In the genomic region with DNA sequence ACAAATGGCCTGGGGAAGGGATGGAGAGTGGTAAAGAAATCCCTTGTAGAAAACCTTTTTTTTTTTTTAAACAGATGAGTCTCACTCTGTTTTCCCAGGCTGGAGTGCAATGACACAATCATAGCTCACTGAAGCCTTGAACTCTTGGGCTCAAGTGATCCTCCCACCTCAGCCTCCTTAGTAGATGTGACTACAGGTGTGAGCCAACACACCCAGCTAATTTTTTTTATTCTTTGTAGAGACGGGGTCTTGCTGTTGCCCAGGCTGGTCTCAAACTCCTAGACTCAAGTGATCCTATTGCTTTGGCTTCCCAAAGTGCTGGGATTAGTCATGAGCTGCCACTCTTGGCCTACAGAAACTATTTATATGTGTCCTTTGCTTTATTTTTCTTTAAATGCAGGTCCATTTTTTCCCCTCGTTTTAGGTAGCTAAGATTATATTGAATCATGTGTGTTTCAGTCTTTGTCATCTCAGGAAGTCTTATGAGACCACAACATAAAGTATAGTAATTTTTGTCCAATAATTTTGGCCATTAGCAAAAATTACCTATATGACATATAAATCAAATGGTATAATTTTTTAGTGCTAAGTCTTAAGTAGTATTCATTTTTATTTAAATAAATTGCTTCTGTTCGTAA, we compare ENCODE assay signal across 11 cellular contexts.
DNase-seq lines count a peak whose midpoint lies in the region; ATAC-seq and TF ChIP-seq lines count a peak whose summit lies in the region.
"Had no signal": no experiment of that assay in that cellular context is flagged by ENCODE, and none has a peak within 500 bp of the region (broad histone marks: within the 10 kb centered on the region; RNA-seq: fewer than 3 reads in every experiment).

No MANE protein-coding gene starts in this region.

- H3K4me2 ChIP-seq in Loucy (ENCODE audit: low read depth, low read length, poor library complexity, severe bottlenecking), result peak overlapping the region; percentile 69

- no peaks in the 10 kb centered on the region for H3K36me3 ChIP-seq in Loucy (ENCODE audit: insufficient read depth, low read length)
- H3K36me3 ChIP-seq: WERI-Rb-1 had no signal

- no peaks in the 10 kb centered on the region for H3K9me3 ChIP-seq in Loucy (ENCODE audit: insufficient read depth, low read depth, low read length)

- H3K4me1 Mint-ChIP-seq in effector memory CD8-positive, alpha-beta T cell (ENCODE audit: low read depth in 2 of 2), result peaks cover 38 to 62% of the 10 kb centered on the region in 2 donors
- peaks cover 20 to 24% of the 10 kb centered on the region in 2 donors for H3K4me1 Mint-ChIP-seq in stimulated activated naive B cell treated with anti-CD40 and anti-IgM and Interleukin-4, amounts not matched to agents 10 μg/mL and 1 μg/mL and 100 μg/mL, for 72 hours

- H3K9me2 ChIP-seq in Loucy (replicated peaks; ENCODE audit: low read depth, low read length), result no peaks in the 10 kb centered on the region

- H3K9me3 Mint-ChIP-seq in effector memory CD8-positive, alpha-beta T cell, result no peaks in the 10 kb centered on the region
- H3K9me3 Mint-ChIP-seq in stimulated activated naive B cell treated with anti-CD40 and anti-IgM and Interleukin-4, amounts not matched to agents 10 μg/mL and 1 μg/mL and 100 μg/mL, for 72 hours, result no peaks in the 10 kb centered on the region

- no peaks in the 10 kb centered on the region for H4K20me1 ChIP-seq in Loucy (ENCODE audit: insufficient read depth, low read length, poor library complexity, severe bottlenecking)

- H3K9ac ChIP-seq in Loucy (ENCODE audit: low read depth, low read length, poor library complexity, severe bottlenecking), result peak overlapping the region; percentile 57

- H3K27me3 Mint-ChIP-seq in effector memory CD8-positive, alpha-beta T cell, result no peaks in the 10 kb centered on the region
- H3K27me3 Mint-ChIP-seq in stimulated activated naive B cell treated with anti-CD40 and anti-IgM and Interleukin-4, amounts not matched to agents 10 μg/mL and 1 μg/mL and 100 μg/mL, for 72 hours, result no peaks in the 10 kb centered on the region

- TF ChIP-seq CTCF in Loucy (conservative IDR thresholded peaks at IDR 0.05; ENCODE audit: low read length), result no peak

- ATAC-seq in activated CD4-positive, CD25-positive, alpha-beta regulatory T cell treated with anti-CD3 and anti-CD28 coated beads, Interleukin-2, amount 50 U/mL, for 24 hours, result peak; percentile 30
- no peak for ATAC-seq in effector memory CD8-positive, alpha-beta T cell (replicated peaks)
- ATAC-seq in stimulated activated naive B cell treated with anti-CD40 and anti-IgM and Interleukin-4, amounts not matched to agents 10 μg/mL and 1 μg/mL and 100 μg/mL, for 72 hours (replicated peaks), result peak; percentile 33 to 58
- no peak for ATAC-seq in HG03354 (IDR thresholded peaks at IDR 0.05; ENCODE audit: poor library complexity, severe bottlenecking, unreplicated experiment)
- ATAC-seq in GM19023 (IDR thresholded peaks at IDR 0.05; ENCODE audit: unreplicated experiment), result no peak

- H3K4me3 Mint-ChIP-seq in effector memory CD8-positive, alpha-beta T cell, result peak overlapping the region; percentile 34 to 67
- H3K4me3 Mint-ChIP-seq in stimulated activated naive B cell treated with anti-CD40 and anti-IgM and Interleukin-4, amounts not matched to agents 10 μg/mL and 1 μg/mL and 100 μg/mL, for 72 hours, result no peak overlapping the region

- H2AFZ ChIP-seq in Loucy (ENCODE audit: low read length), result no peak overlapping the region

- no peak for DNase-seq in activated CD4-positive, CD25-positive, alpha-beta regulatory T cell (lab: John Stamatoyannopoulos, UW)
- DNase-seq in effector memory CD8-positive, alpha-beta T cell, result no peak
- DNase-seq in stimulated activated naive B cell treated with anti-CD40 and anti-IgM and Interleukin-4, amounts not matched to agents 10 μg/mL and 1 μg/mL and 100 μg/mL, for 72 hours, result no peak
- no peak for DNase-seq in posterior cingulate gyrus
- DNase-seq: 8988T, hippocampal formation, WERI-Rb-1 had no signal

- peak overlapping the region; percentile 50 for H3K4me3 ChIP-seq in Loucy (ENCODE audit: low read length, poor library complexity, severe bottlenecking)

- no peaks in the 10 kb centered on the region for H3K27me3 ChIP-seq in Loucy (ENCODE audit: insufficient read depth, low read length, poor library complexity, severe bottlenecking)

- peaks cover 13% of the 10 kb centered on the region for H3F3A ChIP-seq in Loucy (ENCODE audit: low read depth)

- intact Hi-C loops in posterior cingulate gyrus (cut with DNase I), result no loop called here

- H3K27ac Mint-ChIP-seq in effector memory CD8-positive, alpha-beta T cell, result peak overlapping the region; percentile 78 to 87
- H3K27ac Mint-ChIP-seq in stimulated activated naive B cell treated with anti-CD40 and anti-IgM and Interleukin-4, amounts not matched to agents 10 μg/mL and 1 μg/mL and 100 μg/mL, for 72 hours, result no peak overlapping the region

- peaks cover 6% of the 10 kb centered on the region for H3K36me3 Mint-ChIP-seq in effector memory CD8-positive, alpha-beta T cell (ENCODE audit: insufficient read depth)
- H3K36me3 Mint-ChIP-seq in stimulated activated naive B cell treated with anti-CD40 and anti-IgM and Interleukin-4, amounts not matched to agents 10 μg/mL and 1 μg/mL and 100 μg/mL, for 72 hours, result peaks cover 19 to 35% of the 10 kb centered on the region in 2 donors

- peaks cover 65% of the 10 kb centered on the region for H3K79me2 ChIP-seq in Loucy (ENCODE audit: insufficient read depth, low read length)

- peaks cover 93% of the 10 kb centered on the region for H3K4me1 ChIP-seq in Loucy (ENCODE audit: insufficient read depth, low read length, poor library complexity, severe bottlenecking)

Comparison
In these comparisons a context has a peak if more than half of its experiments do, and no peak if none do; other contexts are left out.
1. ATAC-seq: peak in activated CD4-positive, CD25-positive, alpha-beta regulatory T cell treated with anti-CD3 and anti-CD28 coated beads, Interleukin-2, amount 50 U/mL, for 24 hours (2 of 2) and stimulated activated naive B cell treated with anti-CD40 and anti-IgM and Interleukin-4, amounts not matched to agents 10 μg/mL and 1 μg/mL and 100 μg/mL, for 72 hours (2 of 2); none in effector memory CD8-positive, alpha-beta T cell (single experiment), HG03354 (single experiment) and GM19023 (single experiment).
2. H3K4me3 Mint-ChIP-seq: peak in effector memory CD8-positive, alpha-beta T cell (2 of 2); none in stimulated activated naive B cell treated with anti-CD40 and anti-IgM and Interleukin-4, amounts not matched to agents 10 μg/mL and 1 μg/mL and 100 μg/mL, for 72 hours (0 of 2).